ENCODE assay signal across 10 cellular contexts in the genomic region with DNA sequence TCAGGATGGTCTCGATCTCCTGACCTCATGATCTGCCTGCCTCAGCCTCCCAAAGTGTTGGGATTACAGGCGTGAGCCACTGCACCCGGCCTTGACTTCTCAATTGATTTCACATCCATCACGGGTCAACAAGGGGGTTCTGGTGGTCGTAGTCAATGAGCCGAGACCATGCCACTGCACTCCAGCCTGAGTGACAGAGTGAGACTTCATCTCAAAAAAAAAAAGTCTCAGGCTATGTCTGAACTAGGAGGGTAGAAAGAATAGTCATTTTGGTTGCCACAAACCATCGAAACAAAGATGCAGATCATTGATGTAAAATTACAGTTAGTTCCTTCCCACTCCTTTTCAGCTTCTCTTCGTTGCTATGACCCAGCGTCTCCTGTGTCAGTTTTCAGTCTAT. TPM values are rescaled to one million over a fixed set of nuclear protein-coding genes. Genes with fewer than 3 reads are reported as not detected.
A peak's percentile ranks its signal among the peaks of the same experiment; 100 is the strongest.
DNase-seq lines count a peak whose midpoint lies in the region; ATAC-seq, FAIRE-seq and TF ChIP-seq lines count a peak whose summit lies in the region.
"Not testable (repeated sequence)": the region's sequence is repeated elsewhere in the genome, so short reads cannot be mapped to it uniquely, and the experiment has no call there.
"Had no signal": no experiment of that assay in that cellular context is flagged by ENCODE, and none has a peak within 500 bp of the region (broad histone marks: within the 10 kb centered on the region; RNA-seq: fewer than 3 reads in every experiment).

No MANE protein-coding gene starts in this region.

- not testable (repeated sequence) for H3K36me3 ChIP-seq in GM12878 (ENCODE audit: control insufficient read depth in 2 of 2, insufficient read depth in 2 of 2, low read length in 1 of 2); endothelial cell of umbilical vein (ENCODE audit: control insufficient read depth in 2 of 2, extremely low read depth in 1 of 2, insufficient read depth in 2 of 2, low read length in 2 of 2); right atrium auricular region

- CTCF ChIA-PET in activated CD4-positive, alpha-beta T cell treated with anti-CD3 and anti-CD28 coated beads for 36 hours (lab: Charles Lee) = interaction anchor here (0.7 to 1.2 kb wide), 2 partner anchors 15 to 955 kb away, joined by 3 read pairs; no protein-coding TSS in a partner anchor
- CTCF ChIA-PET in activated CD8-positive, alpha-beta memory T cell treated with anti-CD3 and anti-CD28 coated beads, Interleukin-2, amount 10 ng/mL, durations not matched to agents 7 days and 5 days (lab: Charles Lee) = interaction anchor here (1.1 to 1.3 kb wide), 3 partner anchors 13 to 16 kb away, joined by 3 to 5 read pairs (median 4); no protein-coding TSS in a partner anchor
- CTCF ChIA-PET in GM12878 (lab: Yijun Ruan, JAX); endothelial cell of umbilical vein (lab: Charles Lee): not testable (repeated sequence)

- not testable (repeated sequence) for H3K4me3 Mint-ChIP-seq in activated CD4-positive, alpha-beta T cell treated with anti-CD3 and anti-CD28 coated beads for 36 hours; stimulated activated effector memory CD8-positive, alpha-beta T cell treated with anti-CD3 and anti-CD28 coated beads, Interleukin-12 subunit alpha, Interleukin-12 subunit beta, amount 100 ng/mL, for 72 hours
- peak overlapping the region; percentile 14 for H3K4me3 Mint-ChIP-seq in activated CD8-positive, alpha-beta memory T cell treated with anti-CD3 and anti-CD28 coated beads, Interleukin-2, amount 10 ng/mL, durations not matched to agents 7 days and 5 days
- peak overlapping the region; percentile 32 for H3K4me3 Mint-ChIP-seq in activated T-helper 17 cell treated with anti-CD3 and anti-CD28 coated beads, Interleukin-2, amount 50 U/mL, for 72 hours

- RAD21 ChIA-PET in GM12878 (lab: Charles Lee; ENCODE audit: unreplicated experiment) = not testable (repeated sequence)

- POLR2A ChIA-PET in activated CD4-positive, alpha-beta T cell treated with anti-CD3 and anti-CD28 coated beads for 36 hours (lab: Charles Lee); GM12878 (lab: Charles Lee); endothelial cell of umbilical vein (lab: Charles Lee): not testable (repeated sequence)

- SMC1A ChIA-PET in GM12878 (lab: Charles Lee; ENCODE audit: uncharacterized antibody, unreplicated experiment) = not testable (repeated sequence)

- not testable (repeated sequence) for H3K9me1 ChIP-seq in endothelial cell of umbilical vein (replicated peaks; ENCODE audit: control insufficient read depth, extremely low read depth, insufficient read depth, low read length)

- not testable (repeated sequence) for H3K9me3 ChIP-seq in GM12878 (replicated peaks; ENCODE audit: control insufficient read depth, insufficient read depth, low read length); endothelial cell of umbilical vein (replicated peaks; ENCODE audit: control insufficient read depth, insufficient read depth, low read length); right atrium auricular region

- not testable (repeated sequence) for H3K27ac Mint-ChIP-seq in activated CD4-positive, alpha-beta T cell treated with anti-CD3 and anti-CD28 coated beads for 36 hours; stimulated activated effector memory CD8-positive, alpha-beta T cell treated with anti-CD3 and anti-CD28 coated beads, Interleukin-12 subunit alpha, Interleukin-12 subunit beta, amount 100 ng/mL, for 72 hours
- H3K27ac Mint-ChIP-seq in activated CD8-positive, alpha-beta memory T cell treated with anti-CD3 and anti-CD28 coated beads, Interleukin-2, amount 10 ng/mL, durations not matched to agents 7 days and 5 days = peak overlapping the region; percentile 76
- H3K27ac Mint-ChIP-seq in activated T-helper 17 cell treated with anti-CD3 and anti-CD28 coated beads, Interleukin-2, amount 50 U/mL, for 72 hours = peak overlapping the region; percentile 23

- not testable (repeated sequence) for H3K9ac ChIP-seq in GM12878 (ENCODE audit: control insufficient read depth, insufficient read depth, low read length); endothelial cell of umbilical vein (replicated peaks; ENCODE audit: extremely low read depth, insufficient read depth, low read length)

- in situ Hi-C loops in GM12878 (cut with MboI) = not testable (repeated sequence)

- intact Hi-C loops in activated CD4-positive, alpha-beta T cell treated with anti-CD3 and anti-CD28 coated beads for 36 hours (cut with DNase I, micrococcal nuclease); GM12878 (cut with micrococcal nuclease; ENCODE audit: unreplicated experiment); endothelial cell of umbilical vein (cut with micrococcal nuclease): not testable (repeated sequence)

- TF ChIP-seq RAD21 in GM12878 (IDR thresholded peaks at IDR 0.05; ENCODE audit: insufficient read depth, low read depth, low read length) = not testable (repeated sequence)

- dilution Hi-C loops in endothelial cell of umbilical vein (cut with MboI; ENCODE audit: extremely low pct_ligation_motif_present, low sequenced_read_pairs) = not testable (repeated sequence)

- not testable (repeated sequence) for H3K27ac ChIP-seq in GM12878 (ENCODE audit: control insufficient read depth, insufficient read depth); endothelial cell of umbilical vein (ENCODE audit: insufficient read depth, low read depth, low read length); right atrium auricular region

- TF ChIP-seq EP300 in GM12878 (IDR thresholded peaks at IDR 0.05; ENCODE audit: borderline replicate concordance in 1 of 2, control insufficient read depth in 1 of 2, low read depth in 2 of 2, low read length in 2 of 2) = not testable (repeated sequence)

- H3K9me3 Mint-ChIP-seq in activated CD4-positive, alpha-beta T cell treated with anti-CD3 and anti-CD28 coated beads for 36 hours (ENCODE audit: low read depth); activated CD8-positive, alpha-beta memory T cell treated with anti-CD3 and anti-CD28 coated beads, Interleukin-2, amount 10 ng/mL, durations not matched to agents 7 days and 5 days (ENCODE audit: low read depth); activated T-helper 17 cell treated with anti-CD3 and anti-CD28 coated beads, Interleukin-2, amount 50 U/mL, for 72 hours; stimulated activated effector memory CD8-positive, alpha-beta T cell treated with anti-CD3 and anti-CD28 coated beads, Interleukin-12 subunit alpha, Interleukin-12 subunit beta, amount 100 ng/mL, for 72 hours: not testable (repeated sequence)

- H3K79me2 ChIP-seq in GM12878 (ENCODE audit: control insufficient read depth, insufficient read depth, low read length); endothelial cell of umbilical vein (ENCODE audit: control insufficient read depth, insufficient read depth, low read length): not testable (repeated sequence)

- peaks cover 12% of the 10 kb centered on the region for H3K4me1 Mint-ChIP-seq in activated CD4-positive, alpha-beta T cell treated with anti-CD3 and anti-CD28 coated beads for 36 hours
- H3K4me1 Mint-ChIP-seq in activated CD8-positive, alpha-beta memory T cell treated with anti-CD3 and anti-CD28 coated beads, Interleukin-2, amount 10 ng/mL, durations not matched to agents 7 days and 5 days = peaks cover 24% of the 10 kb centered on the region
- not testable (repeated sequence) for H3K4me1 Mint-ChIP-seq in activated T-helper 17 cell treated with anti-CD3 and anti-CD28 coated beads, Interleukin-2, amount 50 U/mL, for 72 hours
- H3K4me1 Mint-ChIP-seq in stimulated activated effector memory CD8-positive, alpha-beta T cell treated with anti-CD3 and anti-CD28 coated beads, Interleukin-12 subunit alpha, Interleukin-12 subunit beta, amount 100 ng/mL, for 72 hours = peaks cover 12% of the 10 kb centered on the region

- BruUV-seq in GM12878 (replicated peaks; lab: Mats Ljungman, UMichigan); endothelial cell of umbilical vein (replicated peaks; lab: Mats Ljungman, UMichigan): not testable (repeated sequence)

- FAIRE-seq in HTR-8/SVneo (lab: Jason Lieb, UNC) (peak; percentile 58), GM12878 (lab: Jason Lieb, UNC) (peak; percentile 13), endothelial cell of umbilical vein (lab: Jason Lieb, UNC) (peak; percentile 63)

- not testable (repeated sequence) for H3K4me2 ChIP-seq in GM12878 (ENCODE audit: control insufficient read depth, insufficient read depth); endothelial cell of umbilical vein (ENCODE audit: insufficient read depth, low read length)

- not testable (repeated sequence) for H3K36me3 Mint-ChIP-seq in activated CD4-positive, alpha-beta T cell treated with anti-CD3 and anti-CD28 coated beads for 36 hours (ENCODE audit: low read depth); activated CD8-positive, alpha-beta memory T cell treated with anti-CD3 and anti-CD28 coated beads, Interleukin-2, amount 10 ng/mL, durations not matched to agents 7 days and 5 days; activated T-helper 17 cell treated with anti-CD3 and anti-CD28 coated beads, Interleukin-2, amount 50 U/mL, for 72 hours (ENCODE audit: low read depth); stimulated activated effector memory CD8-positive, alpha-beta T cell treated with anti-CD3 and anti-CD28 coated beads, Interleukin-12 subunit alpha, Interleukin-12 subunit beta, amount 100 ng/mL, for 72 hours

- not testable (repeated sequence) for H3K27me3 ChIP-seq in GM12878 (replicated peaks in 1 of 2; ENCODE audit: control insufficient read depth in 2 of 2, insufficient read depth in 2 of 2, low read length in 1 of 2); endothelial cell of umbilical vein (ENCODE audit: control insufficient read depth in 2 of 2, insufficient read depth in 2 of 2, low read length in 2 of 2); right atrium auricular region

- under 1% methylated on average over 9 of the region's 9 CpGs for WGBS in GM12878 (ENCODE audit: insufficient coverage, insufficient replicate concordance, low lambda C conversion rate, missing lambda C conversion rate)

- not testable (repeated sequence) for H3K4me1 ChIP-seq in GM12878 (ENCODE audit: control insufficient read depth, insufficient read depth, low read length); endothelial cell of umbilical vein (ENCODE audit: control insufficient read depth, extremely low read depth, insufficient read depth, low read length); right atrium auricular region

- TF ChIP-seq CTCF in GM12878 (IDR thresholded peaks at IDR 0.05 in 2 of 3, conservative IDR thresholded peaks at IDR 0.05 in 1 of 3; ENCODE audit: control insufficient read depth in 2 of 3, extremely low read depth in 1 of 3, insufficient read depth in 1 of 3, low read depth in 3 of 3, low read length in 3 of 3); endothelial cell of umbilical vein (IDR thresholded peaks at IDR 0.05; ENCODE audit: extremely low read depth in 1 of 2, insufficient read depth in 1 of 2, low read depth in 1 of 2, low read length in 2 of 2); right atrium auricular region (IDR thresholded peaks at IDR 0.05): not testable (repeated sequence)

- H3K4me3 ChIP-seq in GM12878; endothelial cell of umbilical vein (replicated peaks in 1 of 3; ENCODE audit: insufficient read depth in 1 of 3, low read depth in 1 of 3, low read length in 3 of 3); right atrium auricular region: not testable (repeated sequence)

- not testable (repeated sequence) for H2AFZ ChIP-seq in GM12878 (ENCODE audit: control insufficient read depth, low read depth, low read length); endothelial cell of umbilical vein (ENCODE audit: low read depth, low read length)

- H3K27me3 Mint-ChIP-seq in activated CD4-positive, alpha-beta T cell treated with anti-CD3 and anti-CD28 coated beads for 36 hours = peaks cover 26% of the 10 kb centered on the region
- H3K27me3 Mint-ChIP-seq in activated CD8-positive, alpha-beta memory T cell treated with anti-CD3 and anti-CD28 coated beads, Interleukin-2, amount 10 ng/mL, durations not matched to agents 7 days and 5 days = peaks cover 52% of the 10 kb centered on the region
- peaks cover 22% of the 10 kb centered on the region for H3K27me3 Mint-ChIP-seq in activated T-helper 17 cell treated with anti-CD3 and anti-CD28 coated beads, Interleukin-2, amount 50 U/mL, for 72 hours

- not testable (repeated sequence) for TF ChIP-seq POLR2A in GM12878 (IDR thresholded peaks at IDR 0.05; ENCODE audit: low read depth, low read length); endothelial cell of umbilical vein (IDR thresholded peaks at IDR 0.05; ENCODE audit: low read depth, low read length)

- peak; percentile 69 for ATAC-seq in activated CD4-positive, alpha-beta T cell treated with anti-CD3 and anti-CD28 coated beads for 36 hours
- peak; percentile 64 for ATAC-seq in activated CD8-positive, alpha-beta memory T cell treated with anti-CD3 and anti-CD28 coated beads, Interleukin-2, amount 10 ng/mL, durations not matched to agents 7 days and 5 days
- ATAC-seq in activated T-helper 17 cell treated with anti-CD3 and anti-CD28 coated beads, Interleukin-2, amount 50 U/mL, for 72 hours (replicated peaks) = peak; percentile 82
- ATAC-seq in GM12878 = peak; percentile 47
- peak; percentile 76 for ATAC-seq in stimulated activated effector memory CD8-positive, alpha-beta T cell treated with anti-CD3 and anti-CD28 coated beads, Interleukin-12 subunit alpha, Interleukin-12 subunit beta, amount 100 ng/mL, for 72 hours

- DNase-seq in HTR-8/SVneo (ENCODE audit: insufficient read length, low spot score); activated CD4-positive, alpha-beta T cell treated with anti-CD3 and anti-CD28 coated beads for 36 hours; activated CD8-positive, alpha-beta memory T cell treated with anti-CD3 and anti-CD28 coated beads, Interleukin-2, amount 10 ng/mL, durations not matched to agents 7 days and 5 days; GM12878 (ENCODE audit: low read depth, low spot score); endothelial cell of umbilical vein (ENCODE audit: low read depth, low spot score); stimulated activated effector memory CD8-positive, alpha-beta T cell treated with anti-CD3 and anti-CD28 coated beads, Interleukin-12 subunit alpha, Interleukin-12 subunit beta, amount 100 ng/mL, for 72 hours (ENCODE audit: low spot score in 2 of 2): not testable (repeated sequence)
- peak; percentile 16 for DNase-seq in right atrium auricular region (ENCODE audit: low spot score)

- H4K20me1 ChIP-seq in GM12878 (ENCODE audit: control insufficient read depth, insufficient read depth); endothelial cell of umbilical vein (replicated peaks; ENCODE audit: control insufficient read depth, extremely low read depth, insufficient read depth, low read length): not testable (repeated sequence)

RNA-seq across cellular contexts. Expression of gene SAMD11, which starts 33.5 kb away (rescaled TPM):
- not detected for total RNA-seq in activated CD4-positive, alpha-beta T cell treated with anti-CD3 and anti-CD28 coated beads for 36 hours
- total RNA-seq in activated CD8-positive, alpha-beta memory T cell treated with anti-CD3 and anti-CD28 coated beads, Interleukin-2, amount 10 ng/mL, durations not matched to agents 7 days and 5 days = under 1 TPM in 1 of 2 experiments, not detected in 1; 0.61 TPM
- not detected for total RNA-seq in activated T-helper 17 cell treated with anti-CD3 and anti-CD28 coated beads, Interleukin-2, amount 50 U/mL, for 72 hours
- total RNA-seq in GM12878 (2013; cell fraction: nucleolus; rRNA removed) = not detected in 2 replicates
- total RNA-seq in GM12878 (2014; rRNA removed) (not detected in 2 replicates), GM12878 (2014; rRNA removed; fragmentation: Illumina TruSeq; extraction: Trizol) (not detected in 2 replicates), GM12878 (2021) (not detected in 2 replicates), endothelial cell of umbilical vein (not detected in 2 replicates), right atrium auricular region (1 to 10 TPM; 2.7 to 6.4 TPM)
- polyA plus RNA-seq in GM12878 (2011; ENCODE audit: low read depth) = not detected
- polyA plus RNA-seq in GM12878 (2011; rRNA removed) (not detected in 2 replicates), GM12878 (2014; fragmentation: Illumina TruSeq; extraction: Trizol) (not detected in 2 replicates), GM12878 (2014; fragmentation: Nextera tagmentation; extraction: Ambion mirVana) (under 1 TPM in 1 of 2 experiments, not detected in 1; 0.04 TPM), GM12878 (2014; rRNA removed) (0.29 TPM in 1 of 2 replicates, not detected in the other), GM12878 (2016; fragmentation: Nextera tagmentation; extraction: Ambion mirVana) (under 1 TPM; 0.09 to 0.31 TPM), endothelial cell of umbilical vein (0.08 TPM in 1 of 2 replicates, not detected in the other)
- polyA plus RNA-seq in GM12878 (2011; cell fraction: cytosol; rRNA removed) = 0.03 TPM in 1 of 2 replicates, not detected in the other
- polyA plus RNA-seq in GM12878 (2011; cell fraction: nucleus; rRNA removed) = 0.10 TPM in 1 of 2 replicates, not detected in the other
- 0.08 TPM in 1 of 2 replicates, not detected in the other for polyA plus RNA-seq in GM12878 (2012)
- polyA minus RNA-seq in GM12878 (2011; rRNA and poly(A)+ RNA removed) = not detected in 2 replicates
- polyA minus RNA-seq in GM12878 (2011; cell fraction: cytosol; rRNA and poly(A)+ RNA removed) = 4.3 and 4.5 TPM in 2 replicates
- polyA minus RNA-seq in GM12878 (2011; cell fraction: nucleus; rRNA and poly(A)+ RNA removed) = 0.19 and 0.24 TPM in 2 replicates
- polyA plus RNA-seq in endothelial cell of umbilical vein (2011; cell fraction: cytosol; rRNA removed) = 0.13 TPM in 1 of 2 replicates, not detected in the other
- 0.07 TPM in 1 of 2 replicates, not detected in the other for polyA plus RNA-seq in endothelial cell of umbilical vein (2011; cell fraction: nucleus; rRNA removed)
- not detected in 2 replicates for polyA plus RNA-seq in endothelial cell of umbilical vein (2012)
- polyA minus RNA-seq in endothelial cell of umbilical vein = not detected in 2 replicates
- 73.0 TPM for polyA minus RNA-seq in endothelial cell of umbilical vein (2011; cell fraction: cytosol; rRNA and poly(A)+ RNA removed)
- polyA minus RNA-seq in endothelial cell of umbilical vein (2011; cell fraction: nucleus; rRNA and poly(A)+ RNA removed) = 0.67 and 0.72 TPM in 2 replicates
- total RNA-seq: CD4-positive, alpha-beta T cell; CD8-positive, alpha-beta T cell had no signal
